Comparison of ENCODE assay signal across 27 cellular contexts in genomic region chr15:25052191-25052999, GRCh38.
DNase-seq lines count a peak whose midpoint lies in the region; ATAC-seq and TF ChIP-seq lines count a peak whose summit lies in the region.
"Had no signal": no experiment of that assay in that cellular context is flagged by ENCODE, and none has a peak within 500 bp of the region (broad histone marks: within the 10 kb centered on the region; RNA-seq: fewer than 3 reads in every experiment).

No MANE protein-coding gene starts in this region.

- no peaks in the 10 kb centered on the region for H3K27me3 Mint-ChIP-seq in progenitor cell of endocrine pancreas
- H3K27me3 Mint-ChIP-seq: activated CD8-positive, alpha-beta T cell treated with anti-CD3 and anti-CD28 coated beads for 36 hours; activated T-cell treated with anti-CD3 and anti-CD28 coated beads, Interleukin-2, amount 50 U/mL, for 24 hours; memory B cell; T-cell had no signal

- intact Hi-C loops in Right ventricle myocardium superior (cut with DNase I) = no loop called here
- intact Hi-C loops in left ventricle myocardium inferior (cut with micrococcal nuclease) = no loop called here

- no peaks in the 10 kb centered on the region for H3K27me3 ChIP-seq in left ventricle myocardium inferior (ENCODE audit: low read depth)
- H3K27me3 ChIP-seq: Peyer's patch, SJSA1, tibial artery had no signal

- no peaks in the 10 kb centered on the region for H3K4me1 ChIP-seq in left ventricle myocardium inferior
- H3K4me1 ChIP-seq: Peyer's patch, SJSA1, tibial artery had no signal

- no peak for TF ChIP-seq CTCF in left ventricle myocardium inferior (IDR thresholded peaks at IDR 0.05; ENCODE audit: borderline replicate concordance)
- no peak for TF ChIP-seq CTCF in progenitor cell of endocrine pancreas (IDR thresholded peaks at IDR 0.05; ENCODE audit: unreplicated experiment)

- H3K36me3 Mint-ChIP-seq in progenitor cell of endocrine pancreas (ENCODE audit: insufficient read depth) = peaks cover 97% of the 10 kb centered on the region

- ATAC-seq in Right ventricle myocardium superior (ENCODE audit: poor library complexity) = no peak
- no peak for ATAC-seq in GM21717 (IDR thresholded peaks at IDR 0.05; ENCODE audit: unreplicated experiment)
- ATAC-seq: activated CD8-positive, alpha-beta T cell treated with anti-CD3 and anti-CD28 coated beads for 36 hours; GM12878; T-cell had no signal

- H3K4me1 Mint-ChIP-seq in progenitor cell of endocrine pancreas (ENCODE audit: low read depth) = no peaks in the 10 kb centered on the region
- H3K4me1 Mint-ChIP-seq: memory B cell, T-cell had no signal

- H3K36me3 ChIP-seq in left ventricle myocardium inferior = peaks cover 99% of the 10 kb centered on the region
- H3K36me3 ChIP-seq: SJSA1 had no signal

- H3K27ac ChIP-seq in left ventricle myocardium inferior (replicated peaks) = no peak overlapping the region
- H3K27ac ChIP-seq: Peyer's patch, SJSA1, tibial artery had no signal

- peaks cover 81% of the 10 kb centered on the region for H3K9me3 Mint-ChIP-seq in progenitor cell of endocrine pancreas (ENCODE audit: low read depth)

- peak overlapping the region; percentile 39 for H3K27ac Mint-ChIP-seq in progenitor cell of endocrine pancreas
- H3K27ac Mint-ChIP-seq: activated CD8-positive, alpha-beta T cell treated with anti-CD3 and anti-CD28 coated beads for 36 hours; activated T-cell treated with anti-CD3 and anti-CD28 coated beads, Interleukin-2, amount 50 U/mL, for 24 hours; memory B cell; T-cell had no signal

- no peak overlapping the region for H3K4me3 ChIP-seq in left ventricle myocardium inferior
- H3K4me3 ChIP-seq: GM12878, Peyer's patch, SJSA1, tibial artery had no signal

- DNase-seq in Right ventricle myocardium superior (peak; percentile 28), left ventricle myocardium inferior (no peak), iPS-NIHi7 (ENCODE audit: extremely low spot score) (peak; percentile 6), progenitor cell of endocrine pancreas (ENCODE audit: low spot score, unreplicated experiment) (peak; percentile 3), NCI-H1417 (lab: John Stamatoyannopoulos, UW) (no peak), NOMO-1 treated with DMSO at 0.1 percent for 48 hours (lab: John Stamatoyannopoulos, UW; ENCODE audit: unreplicated experiment) (no peak)
- DNase-seq in stimulated activated CD4-positive, alpha-beta T cell treated with anti-CD3 and anti-CD28 coated beads, Interleukin-12 subunit alpha, Interleukin-12 subunit beta, amount 100 ng/mL, for 4 hours = no peak
- DNase-seq: activated CD4-positive, alpha-beta T cell treated with anti-CD3 and anti-CD28 coated beads for 1 hour; activated CD8-positive, alpha-beta T cell treated with anti-CD3 and anti-CD28 coated beads for 36 hours; activated naive CD4-positive, alpha-beta T cell treated with Interleukin-2 at 50 U/mL for 16 hours; activated T-cell treated with anti-CD3 and anti-CD28 coated beads, Interleukin-2, amount 50 U/mL, for 24 hours; anterior cingulate cortex; COR-L47; DMS79 treated with DMSO at 0.1 percent for 48 hours; HCEC 1CT; NCI-H1092; NCI-H187 treated with DMSO at 0.1 percent for 48 hours; NCI-H526; nucleus accumbens; stimulated activated naive CD4-positive, alpha-beta T cell treated with Interleukin-2 at 50 U/mL for 16 hours had no signal

- no peak overlapping the region for H3K4me3 Mint-ChIP-seq in progenitor cell of endocrine pancreas (ENCODE audit: low read depth)
- H3K4me3 Mint-ChIP-seq: activated CD8-positive, alpha-beta T cell treated with anti-CD3 and anti-CD28 coated beads for 36 hours; activated T-cell treated with anti-CD3 and anti-CD28 coated beads, Interleukin-2, amount 50 U/mL, for 24 hours; memory B cell; T-cell had no signal

- H3K9me3 ChIP-seq in left ventricle myocardium inferior (replicated peaks) = peaks cover 99% of the 10 kb centered on the region

Comparison
In these comparisons a context has a peak if more than half of its experiments do, and no peak if none do; other contexts are left out.
1. DNase-seq: peak in Right ventricle myocardium superior (single experiment), iPS-NIHi7 (single experiment) and progenitor cell of endocrine pancreas (single experiment); none in left ventricle myocardium inferior (single experiment), NCI-H1417 (0 of 3), NOMO-1 treated with DMSO at 0.1 percent for 48 hours (single experiment) and stimulated activated CD4-positive, alpha-beta T cell treated with anti-CD3 and anti-CD28 coated beads, Interleukin-12 subunit alpha, Interleukin-12 subunit beta, amount 100 ng/mL, for 4 hours (single experiment).